ENCODE assay signal across 21 cellular contexts in the genomic region with DNA sequence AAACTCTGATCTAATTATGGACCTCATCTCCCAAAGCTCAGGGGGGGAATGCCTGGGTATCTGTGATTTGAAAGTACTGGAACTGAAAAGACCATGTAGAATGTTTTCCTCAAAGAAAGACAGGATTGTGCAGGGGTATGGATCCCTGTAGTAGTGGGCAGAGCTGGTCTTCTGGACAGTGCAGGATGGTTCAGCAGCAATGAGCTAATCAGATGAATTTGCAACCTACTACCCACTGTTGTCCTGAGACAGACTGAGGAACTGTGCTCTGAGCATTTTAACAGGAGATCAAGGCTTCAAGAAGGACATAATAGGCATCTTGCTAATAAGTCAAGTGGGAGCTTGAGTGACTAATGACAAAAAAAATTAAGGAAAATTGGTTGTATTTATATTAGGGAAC.
DNase-seq lines count a peak whose midpoint lies in the region; ATAC-seq lines count a peak whose summit lies in the region.
"Had no signal": no experiment of that assay in that cellular context is flagged by ENCODE, and none has a peak within 500 bp of the region (broad histone marks: within the 10 kb centered on the region; RNA-seq: fewer than 3 reads in every experiment).

No MANE protein-coding gene starts in this region.

- no peaks in the 10 kb centered on the region for H3K9me3 Mint-ChIP-seq in activated naive CD4-positive, alpha-beta T cell treated with anti-CD3 and anti-CD28 coated beads for 36 hours
- peaks cover 0 to 3% (median 0%) of the 10 kb centered on the region in 3 donors for H3K9me3 Mint-ChIP-seq in T-cell
- H3K9me3 Mint-ChIP-seq in dendritic cell treated with granulocyte-macrophage colony-stimulating factor and Interleukin-4, amounts not matched to agents 40 ng/mL and 50 ng/mL, for 4 days, result peaks cover 8% of the 10 kb centered on the region
- no peaks in the 10 kb centered on the region for H3K9me3 Mint-ChIP-seq in stimulated activated effector memory CD8-positive, alpha-beta T cell treated with anti-CD3 and anti-CD28 coated beads, Interleukin-12 subunit alpha, Interleukin-12 subunit beta, amount 100 ng/mL, for 72 hours
- H3K9me3 Mint-ChIP-seq: CD14-positive monocyte had no signal

- no peak for ATAC-seq in T-cell (replicated peaks in 1 of 4)
- ATAC-seq in stimulated activated effector memory CD8-positive, alpha-beta T cell treated with anti-CD3 and anti-CD28 coated beads, Interleukin-12 subunit alpha, Interleukin-12 subunit beta, amount 100 ng/mL, for 72 hours, result no peak
- ATAC-seq in GM18519 (IDR thresholded peaks at IDR 0.05; ENCODE audit: low FRiP score, unreplicated experiment), result no peak
- ATAC-seq in HG03457 (IDR thresholded peaks at IDR 0.05; ENCODE audit: unreplicated experiment), result no peak
- ATAC-seq: Right ventricle myocardium inferior had no signal

- peaks cover 86% of the 10 kb centered on the region for H3K4me1 Mint-ChIP-seq in activated naive CD4-positive, alpha-beta T cell treated with anti-CD3 and anti-CD28 coated beads for 36 hours (ENCODE audit: low read depth)
- H3K4me1 Mint-ChIP-seq in T-cell, result peaks cover 90 to 95% (median 91%) of the 10 kb centered on the region in 3 donors
- H3K4me1 Mint-ChIP-seq in dendritic cell treated with granulocyte-macrophage colony-stimulating factor and Interleukin-4, amounts not matched to agents 40 ng/mL and 50 ng/mL, for 4 days (ENCODE audit: low read depth), result peaks cover 58% of the 10 kb centered on the region
- H3K4me1 Mint-ChIP-seq in stimulated activated effector memory CD8-positive, alpha-beta T cell treated with anti-CD3 and anti-CD28 coated beads, Interleukin-12 subunit alpha, Interleukin-12 subunit beta, amount 100 ng/mL, for 72 hours, result peaks cover 65% of the 10 kb centered on the region

- POLR2A ChIA-PET in T-cell (lab: Charles Lee), result interaction anchor here (0.5 to 1.2 kb wide), 3 partner anchors 10 to 321 kb away, joined by 3 to 4 read pairs (median 3); no protein-coding TSS in a partner anchor

- intact Hi-C loops in activated naive CD4-positive, alpha-beta T cell treated with anti-CD3 and anti-CD28 coated beads for 36 hours (cut with micrococcal nuclease), result no loop called here
- intact Hi-C loops in dendritic cell treated with granulocyte-macrophage colony-stimulating factor and Interleukin-4, amounts not matched to agents 40 ng/mL and 50 ng/mL, for 4 days (cut with micrococcal nuclease), result loop anchor here (5.0 kb wide), 1 partner anchor 40 kb away; no protein-coding TSS in a partner anchor

- no peak for DNase-seq in activated naive CD4-positive, alpha-beta T cell treated with anti-CD3 and anti-CD28 coated beads for 36 hours
- no peak for DNase-seq in activated naive CD4-positive, alpha-beta T cell treated with anti-CD3 and anti-CD28 coated beads, Interleukin-2, amount 50 U/mL, for 16 hours
- DNase-seq in T-cell (no peak), NCI-H226 (no peak)
- no peak for DNase-seq in stimulated activated effector memory CD8-positive, alpha-beta T cell treated with anti-CD3 and anti-CD28 coated beads, Interleukin-12 subunit alpha, Interleukin-12 subunit beta, amount 100 ng/mL, for 72 hours (ENCODE audit: low spot score in 2 of 2)
- DNase-seq: ACHN; activated CD4-positive, alpha-beta T cell treated with anti-CD3 and anti-CD28 coated beads for 1 hour; amygdala; DMS153; erythroblast; GDM1; hippocampal formation; islet precursor cell; NCI-H1417; NCI-H526 treated with DMSO at 0.1 percent for 48 hours; stimulated activated CD4-positive, alpha-beta T cell treated with anti-CD3 and anti-CD28 coated beads, Interleukin-12 subunit alpha, Interleukin-12 subunit beta, amount 100 ng/mL, for 4 hours had no signal

- peaks cover 7% of the 10 kb centered on the region for H3K36me3 Mint-ChIP-seq in activated naive CD4-positive, alpha-beta T cell treated with anti-CD3 and anti-CD28 coated beads for 36 hours (ENCODE audit: low read depth)
- peaks cover 48% of the 10 kb centered on the region for H3K36me3 Mint-ChIP-seq in T-cell
- H3K36me3 Mint-ChIP-seq in dendritic cell treated with granulocyte-macrophage colony-stimulating factor and Interleukin-4, amounts not matched to agents 40 ng/mL and 50 ng/mL, for 4 days (ENCODE audit: low read depth), result peaks cover 36% of the 10 kb centered on the region
- H3K36me3 Mint-ChIP-seq in stimulated activated effector memory CD8-positive, alpha-beta T cell treated with anti-CD3 and anti-CD28 coated beads, Interleukin-12 subunit alpha, Interleukin-12 subunit beta, amount 100 ng/mL, for 72 hours, result peaks cover 18% of the 10 kb centered on the region

- H3K27me3 Mint-ChIP-seq in activated naive CD4-positive, alpha-beta T cell treated with anti-CD3 and anti-CD28 coated beads for 36 hours (ENCODE audit: low read depth), result no peaks in the 10 kb centered on the region
- no peaks in the 10 kb centered on the region for H3K27me3 Mint-ChIP-seq in T-cell
- no peaks in the 10 kb centered on the region for H3K27me3 Mint-ChIP-seq in dendritic cell treated with granulocyte-macrophage colony-stimulating factor and Interleukin-4, amounts not matched to agents 40 ng/mL and 50 ng/mL, for 4 days

- CTCF ChIA-PET in activated naive CD4-positive, alpha-beta T cell treated with anti-CD3 and anti-CD28 coated beads for 36 hours (lab: Charles Lee), result interaction anchor here (0.7 to 3.6 kb wide), 9 partner anchors 11 to 126 kb away, joined by 3 to 14 read pairs (median 5); no protein-coding TSS in a partner anchor
- CTCF ChIA-PET in T-cell (lab: Charles Lee), result interaction anchor here (0.6 to 2.7 kb wide), 7 partner anchors 17 to 128 kb away, joined by 3 to 26 read pairs (median 5); no protein-coding TSS in a partner anchor

- H3K4me3 Mint-ChIP-seq in activated naive CD4-positive, alpha-beta T cell treated with anti-CD3 and anti-CD28 coated beads for 36 hours, result peak overlapping the region; percentile 45
- H3K4me3 Mint-ChIP-seq in T-cell, result peak overlapping the region; percentile 43 to 56 (median 50)
- no peak overlapping the region for H3K4me3 Mint-ChIP-seq in dendritic cell treated with granulocyte-macrophage colony-stimulating factor and Interleukin-4, amounts not matched to agents 40 ng/mL and 50 ng/mL, for 4 days
- peak overlapping the region; percentile 6 for H3K4me3 Mint-ChIP-seq in stimulated activated effector memory CD8-positive, alpha-beta T cell treated with anti-CD3 and anti-CD28 coated beads, Interleukin-12 subunit alpha, Interleukin-12 subunit beta, amount 100 ng/mL, for 72 hours
- H3K4me3 Mint-ChIP-seq: CD14-positive monocyte had no signal

- H3K27ac Mint-ChIP-seq in activated naive CD4-positive, alpha-beta T cell treated with anti-CD3 and anti-CD28 coated beads for 36 hours, result peak overlapping the region; percentile 70
- H3K27ac Mint-ChIP-seq in T-cell, result peak overlapping the region; percentile 72 to 81
- peak overlapping the region; percentile 87 for H3K27ac Mint-ChIP-seq in dendritic cell treated with granulocyte-macrophage colony-stimulating factor and Interleukin-4, amounts not matched to agents 40 ng/mL and 50 ng/mL, for 4 days
- peak overlapping the region; percentile 70 for H3K27ac Mint-ChIP-seq in stimulated activated effector memory CD8-positive, alpha-beta T cell treated with anti-CD3 and anti-CD28 coated beads, Interleukin-12 subunit alpha, Interleukin-12 subunit beta, amount 100 ng/mL, for 72 hours
